In the genomic region with DNA sequence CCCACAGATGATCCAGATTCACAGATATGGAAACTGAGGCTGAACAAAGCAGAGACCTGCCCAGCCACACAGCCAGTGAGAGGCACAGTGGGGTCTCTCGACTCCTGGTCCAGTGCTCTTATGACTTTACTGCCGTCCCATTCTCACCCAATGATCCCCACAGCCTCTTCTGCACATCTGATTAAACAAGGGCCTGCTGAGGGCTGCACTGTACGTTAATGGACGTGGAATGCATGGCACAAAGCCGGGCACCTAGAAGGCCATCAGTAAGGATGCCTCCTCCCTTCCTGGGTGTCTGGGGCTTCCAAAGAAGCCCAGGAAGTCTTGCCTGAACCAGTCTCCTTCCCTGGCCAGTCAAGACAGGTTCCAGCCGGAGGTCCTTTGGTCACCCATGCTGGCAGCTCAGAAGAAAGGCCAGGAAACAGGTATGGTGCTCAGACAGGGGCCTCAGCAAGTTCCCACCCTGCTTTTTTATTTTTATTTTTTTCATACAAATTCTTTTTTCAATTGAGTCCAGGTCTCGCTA, we compare ENCODE assay signal across 1 cellular context.
TF ChIP-seq lines count a peak whose summit lies in the region.

No MANE protein-coding gene starts in this region.

TF ChIP-seq in GM12878, 131 proteins besides CTCF, POLR2A, EP300 and RAD21:
- TF ChIP-seq LARP7 (IDR thresholded peaks at IDR 0.05) (0 out of 2 replicates have a peak, but pooled peaks have one; percentile 14), IKZF1 (conservative IDR thresholded peaks at IDR 0.05) (no peak)
TF ChIP-seq in GM12878: peak in this region for 1.
